Comparison of ENCODE assay signal across 9 cellular contexts in genomic region chr14:105492051-105492965, GRCh38. TPM values are rescaled to one million over a fixed set of nuclear protein-coding genes. Genes with fewer than 3 reads are reported as not detected.
DNase-seq lines count a peak whose midpoint lies in the region; ATAC-seq, FAIRE-seq and TF ChIP-seq lines count a peak whose summit lies in the region.
"Had no signal": no experiment of that assay in that cellular context is flagged by ENCODE, and none has a peak within 500 bp of the region (broad histone marks: within the 10 kb centered on the region; RNA-seq: fewer than 3 reads in every experiment).

No MANE protein-coding gene starts in this region.

- peak overlapping the region; percentile 71 for H3K4me2 ChIP-seq in A549

- TF ChIP-seq POLR2A in A549 (IDR thresholded peaks at IDR 0.05; ENCODE audit: low read length) = no peak
- no peak for TF ChIP-seq POLR2A in vagina (IDR thresholded peaks at IDR 0.05)

- no peaks in the 10 kb centered on the region for H3K27me3 Mint-ChIP-seq in activated naive CD8-positive, alpha-beta T cell treated with anti-CD3 and anti-CD28 coated beads, Interleukin-2, amount 50 U/mL, for 24 hours
- H3K27me3 Mint-ChIP-seq in memory B cell = no peaks in the 10 kb centered on the region

- CTCF ChIA-PET in A549 (lab: Yijun Ruan, JAX) = interaction anchor here (1.0 to 3.4 kb wide), 4 partner anchors 11 to 37 kb away, joined by 3 to 29 read pairs (median 14); no protein-coding TSS in a partner anchor

- no peaks in the 10 kb centered on the region for H3K36me3 ChIP-seq in vagina
- H3K36me3 ChIP-seq: ascending aorta had no signal

- intact Hi-C loops in vagina (cut with DNase I) = loop anchor here (10.0 kb wide), 1 partner anchor 278 kb away; no protein-coding TSS in a partner anchor

- peaks cover 25% of the 10 kb centered on the region for H3K4me1 ChIP-seq in A549
- peaks cover 41% of the 10 kb centered on the region for H3K4me1 ChIP-seq in vagina

- TF ChIP-seq EP300 in A549 (IDR thresholded peaks at IDR 0.05) = no peak

- H3K4me3 Mint-ChIP-seq in activated naive CD8-positive, alpha-beta T cell treated with anti-CD3 and anti-CD28 coated beads, Interleukin-2, amount 50 U/mL, for 24 hours = peak overlapping the region; percentile 82
- H3K4me3 Mint-ChIP-seq in memory B cell = peak overlapping the region; percentile 88

- H3K9me3 ChIP-seq in A549 (no peaks in the 10 kb centered on the region), vagina (no peaks in the 10 kb centered on the region)
- H3K9me3 ChIP-seq: ascending aorta had no signal

- no peaks in the 10 kb centered on the region for H3K9me3 Mint-ChIP-seq in activated naive CD8-positive, alpha-beta T cell treated with anti-CD3 and anti-CD28 coated beads, Interleukin-2, amount 50 U/mL, for 24 hours
- H3K9me3 Mint-ChIP-seq in memory B cell = no peaks in the 10 kb centered on the region

- peak overlapping the region; percentile 83 for H3K27ac Mint-ChIP-seq in activated naive CD8-positive, alpha-beta T cell treated with anti-CD3 and anti-CD28 coated beads, Interleukin-2, amount 50 U/mL, for 24 hours
- peak overlapping the region; percentile 99 for H3K27ac Mint-ChIP-seq in memory B cell

- peak in 1 of 2 experiments; percentile 20 for DNase-seq in A549 (ENCODE audit: low read depth in 1 of 2, low spot score in 1 of 2)
- DNase-seq in HL-60 (ENCODE audit: low read depth in 1 of 2, low spot score in 1 of 2) = no peak
- DNase-seq in activated naive CD8-positive, alpha-beta T cell treated with anti-CD3 and anti-CD28 coated beads, Interleukin-2, amount 50 U/mL, for 24 hours = no peak
- no peak for DNase-seq in memory B cell (ENCODE audit: low spot score in 2 of 2)
- no peak for DNase-seq in vagina (ENCODE audit: extremely low spot score in 2 of 2)
- DNase-seq in NCI-H1694 treated with DMSO at 0.1 percent for 48 hours (lab: John Stamatoyannopoulos, UW) = no peak
- no peak for DNase-seq in NCI-H2227 (lab: John Stamatoyannopoulos, UW; ENCODE audit: unreplicated experiment)

- no peak for FAIRE-seq in A549 (lab: Jason Lieb, UNC)

- no peak for TF ChIP-seq RAD21 in A549 (conservative IDR thresholded peaks at IDR 0.05 in 1 of 2, IDR thresholded peaks at IDR 0.05 in 1 of 2)

- no peak for ATAC-seq in A549
- no peak for ATAC-seq in activated naive CD8-positive, alpha-beta T cell treated with anti-CD3 and anti-CD28 coated beads, Interleukin-2, amount 50 U/mL, for 24 hours
- no peak for ATAC-seq in memory B cell (ENCODE audit: low read depth)
- ATAC-seq in HG02571 (IDR thresholded peaks at IDR 0.05; ENCODE audit: unreplicated experiment) = no peak

- H3K4me1 Mint-ChIP-seq in activated naive CD8-positive, alpha-beta T cell treated with anti-CD3 and anti-CD28 coated beads, Interleukin-2, amount 50 U/mL, for 24 hours = peaks cover 28% of the 10 kb centered on the region
- peaks cover 16% of the 10 kb centered on the region for H3K4me1 Mint-ChIP-seq in memory B cell

- H3K4me3 ChIP-seq in A549 (peak overlapping the region; percentile 74), HL-60 (replicated peaks; ENCODE audit: insufficient read depth, low read length) (peak overlapping the region; percentile 80), vagina (no peak overlapping the region)

- H3K36me3 Mint-ChIP-seq in activated naive CD8-positive, alpha-beta T cell treated with anti-CD3 and anti-CD28 coated beads, Interleukin-2, amount 50 U/mL, for 24 hours (ENCODE audit: low read depth) = peaks cover 4% of the 10 kb centered on the region
- peaks cover 1% of the 10 kb centered on the region for H3K36me3 Mint-ChIP-seq in memory B cell

- no peak for TF ChIP-seq CTCF in A549 (IDR thresholded peaks at IDR 0.05)
- TF ChIP-seq CTCF in HL-60 (IDR thresholded peaks at IDR 0.05; ENCODE audit: insufficient read depth, low read length) = no peak
- no peak for TF ChIP-seq CTCF in vagina (IDR thresholded peaks at IDR 0.05)

- H3K27ac ChIP-seq in A549 = peak overlapping the region in 1 of 2 experiments; percentile 95; a peak in 2 of 6 replicates
- no peak overlapping the region for H3K27ac ChIP-seq in HL-60 (replicated peaks)
- no peak overlapping the region for H3K27ac ChIP-seq in vagina

- WGBS in A549 (ENCODE audit: missing lambda C conversion rate) = 90% methylated on average over 13 of the region's 24 CpGs

- H3K27me3 ChIP-seq in HL-60 (ENCODE audit: insufficient read depth, poor library complexity, severe bottlenecking) = no peaks in the 10 kb centered on the region
- H3K27me3 ChIP-seq in vagina = no peaks in the 10 kb centered on the region
- H3K27me3 ChIP-seq: ascending aorta had no signal

- POLR2A ChIA-PET in A549 (lab: Yijun Ruan, JAX) = interaction anchor here (0.7 to 1.8 kb wide), 4 partner anchors 10 to 899 kb away, joined by 3 to 5 read pairs (median 4); no protein-coding TSS in a partner anchor

TF ChIP-seq in A549, 52 proteins besides CTCF, POLR2A, EP300 and RAD21:
- no peak for TF ChIP-seq ZNF302 (CRISPR knock-in tag; IDR thresholded peaks at IDR 0.05)

RNA-seq across cellular contexts. Expression of gene TEDC1, which starts 1.3 kb away (rescaled TPM):
- polyA plus RNA-seq in A549 (2011; rRNA removed) (12.7 and 13.4 TPM in 2 replicates), A549 (2017; fragmentation: RNase III; extraction: RNeasy Plus Mini Kit Qiagen cat#74134 plus additional on column Dnase treatment) (35.1 to 39.6 TPM (median 37.5 TPM) in 3 replicates)
- polyA plus RNA-seq in A549 (2012; cell fraction: cytosol; rRNA removed) = 58.9 and 70.0 TPM in 2 replicates
- polyA plus RNA-seq in A549 (2012; cell fraction: nucleus; rRNA removed) = 139 and 189 TPM in 2 replicates
- polyA minus RNA-seq in A549 (2011; rRNA and poly(A)+ RNA removed) = 5.5 and 9.7 TPM in 2 replicates
- 5.9 TPM for total RNA-seq in vagina

RNA-seq across cellular contexts. Expression of gene CRIP1, which starts 5.6 kb away (rescaled TPM):
- 196 and 280 TPM in 2 replicates for polyA plus RNA-seq in A549 (2011; rRNA removed)
- polyA plus RNA-seq in A549 (2012; cell fraction: cytosol; rRNA removed) = 1,772 and 1,826 TPM in 2 replicates
- polyA plus RNA-seq in A549 (2012; cell fraction: nucleus; rRNA removed) = 674 and 890 TPM in 2 replicates
- polyA plus RNA-seq in A549 (2017; fragmentation: RNase III; extraction: RNeasy Plus Mini Kit Qiagen cat#74134 plus additional on column Dnase treatment) = 837 to 1,023 TPM (median 999 TPM) in 3 replicates
- polyA minus RNA-seq in A549 (2011; rRNA and poly(A)+ RNA removed) = 60.5 and 132 TPM in 2 replicates
- 7.6 TPM for total RNA-seq in vagina

RNA-seq across cellular contexts. Expression of gene CRIP2, which starts 17.7 kb away (rescaled TPM):
- polyA plus RNA-seq in A549 (2011; rRNA removed) (36.2 and 41.0 TPM in 2 replicates), A549 (2017; fragmentation: RNase III; extraction: RNeasy Plus Mini Kit Qiagen cat#74134 plus additional on column Dnase treatment) (55.6 to 68.4 TPM (median 67.3 TPM) in 3 replicates)
- polyA plus RNA-seq in A549 (2012; cell fraction: cytosol; rRNA removed) = 192 and 210 TPM in 2 replicates
- polyA plus RNA-seq in A549 (2012; cell fraction: nucleus; rRNA removed) = 220 and 295 TPM in 2 replicates
- polyA minus RNA-seq in A549 (2011; rRNA and poly(A)+ RNA removed) = 8.9 and 14.4 TPM in 2 replicates
- total RNA-seq in vagina = 126 TPM

RNA-seq across cellular contexts. Expression of gene TMEM121, which starts 34.1 kb away (rescaled TPM):
- polyA plus RNA-seq in A549 (2011; rRNA removed) = 2.3 and 2.4 TPM in 2 replicates
- polyA plus RNA-seq in A549 (2012; cell fraction: cytosol; rRNA removed) = 9.5 and 17.3 TPM in 2 replicates
- polyA plus RNA-seq in A549 (2012; cell fraction: nucleus; rRNA removed) = 10.8 and 20.0 TPM in 2 replicates
- 4.3 to 5.7 TPM (median 5.6 TPM) in 3 replicates for polyA plus RNA-seq in A549 (2017; fragmentation: RNase III; extraction: RNeasy Plus Mini Kit Qiagen cat#74134 plus additional on column Dnase treatment)
- 0.74 and 1.4 TPM in 2 replicates for polyA minus RNA-seq in A549 (2011; rRNA and poly(A)+ RNA removed)
- total RNA-seq in vagina = 9.3 TPM

Comparison
In these comparisons a context has a peak if more than half of its experiments do, and no peak if none do; other contexts are left out.
1. H3K4me3 ChIP-seq: peak in A549 (single experiment) and HL-60 (single experiment); none in vagina (0 of 2).